ENCODE assay signal across 1 cellular context in the genomic region with DNA sequence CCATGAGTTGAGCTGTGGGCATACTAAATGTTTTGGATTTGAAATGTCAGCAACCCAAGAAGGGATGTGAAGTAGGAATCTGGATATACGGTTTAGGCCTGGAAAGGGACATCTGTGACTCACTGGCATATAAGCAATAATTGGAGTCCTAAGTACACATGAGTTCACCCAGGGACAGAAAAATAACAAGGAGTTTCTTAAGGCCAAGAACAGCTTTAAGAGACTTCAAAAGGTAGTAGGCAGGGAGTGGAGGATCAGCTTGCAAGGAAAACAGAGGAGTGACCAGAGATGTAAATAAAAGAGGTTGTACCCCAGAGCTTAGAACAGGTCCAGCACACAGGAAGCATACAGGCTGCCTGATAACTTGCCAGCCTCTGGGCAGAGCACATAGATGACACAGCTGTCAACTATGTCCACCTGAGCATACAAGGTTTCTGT.
TF ChIP-seq lines count a peak whose summit lies in the region.

No MANE protein-coding gene starts in this region.

TF ChIP-seq in HEK293, 187 proteins besides CTCF, POLR2A, EP300 and RAD21 (continued from another document):
- TF ChIP-seq, protein P1, sequence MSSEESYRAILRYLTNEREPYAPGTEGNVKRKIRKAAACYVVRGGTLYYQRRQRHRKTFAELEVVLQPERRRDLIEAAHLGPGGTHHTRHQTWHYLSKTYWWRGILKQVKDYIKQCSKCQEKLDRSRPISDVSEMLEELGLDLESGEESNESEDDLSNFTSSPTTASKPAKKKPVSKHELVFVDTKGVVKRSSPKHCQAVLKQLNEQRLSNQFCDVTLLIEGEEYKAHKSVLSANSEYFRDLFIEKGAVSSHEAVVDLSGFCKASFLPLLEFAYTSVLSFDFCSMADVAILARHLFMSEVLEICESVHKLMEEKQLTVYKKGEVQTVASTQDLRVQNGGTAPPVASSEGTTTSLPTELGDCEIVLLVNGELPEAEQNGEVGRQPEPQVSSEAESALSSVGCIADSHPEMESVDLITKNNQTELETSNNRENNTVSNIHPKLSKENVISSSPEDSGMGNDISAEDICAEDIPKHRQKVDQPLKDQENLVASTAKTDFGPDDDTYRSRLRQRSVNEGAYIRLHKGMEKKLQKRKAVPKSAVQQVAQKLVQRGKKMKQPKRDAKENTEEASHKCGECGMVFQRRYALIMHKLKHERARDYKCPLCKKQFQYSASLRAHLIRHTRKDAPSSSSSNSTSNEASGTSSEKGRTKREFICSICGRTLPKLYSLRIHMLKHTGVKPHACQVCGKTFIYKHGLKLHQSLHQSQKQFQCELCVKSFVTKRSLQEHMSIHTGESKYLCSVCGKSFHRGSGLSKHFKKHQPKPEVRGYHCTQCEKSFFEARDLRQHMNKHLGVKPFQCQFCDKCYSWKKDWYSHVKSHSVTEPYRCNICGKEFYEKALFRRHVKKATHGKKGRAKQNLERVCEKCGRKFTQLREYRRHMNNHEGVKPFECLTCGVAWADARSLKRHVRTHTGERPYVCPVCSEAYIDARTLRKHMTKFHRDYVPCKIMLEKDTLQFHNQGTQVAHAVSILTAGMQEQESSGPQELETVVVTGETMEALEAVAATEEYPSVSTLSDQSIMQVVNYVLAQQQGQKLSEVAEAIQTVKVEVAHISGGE (tag by site-specific recombination; conservative IDR thresholded peaks at IDR 0.05; ENCODE audit: low read depth): no peak
- TF ChIP-seq MZF1 (tag by site-specific recombination; IDR thresholded peaks at IDR 0.05; ENCODE audit: borderline replicate concordance) (no peak), ZNF558 (tag by site-specific recombination; IDR thresholded peaks at IDR 0.05) (no peak), ZNF391 (tag by site-specific recombination; IDR thresholded peaks at IDR 0.05; ENCODE audit: borderline replicate concordance, low read depth) (no peak), SP2 (tag by site-specific recombination; IDR thresholded peaks at IDR 0.05) (no peak), ZNF146 (tag by site-specific recombination; IDR thresholded peaks at IDR 0.05) (no peak), SP3 (tag by site-specific recombination; IDR thresholded peaks at IDR 0.05) (0 out of 2 replicates have a peak, but pooled peaks have one; percentile 15), ZNF785 (tag by site-specific recombination; IDR thresholded peaks at IDR 0.05) (no peak), ZNF157 (tag by site-specific recombination; IDR thresholded peaks at IDR 0.05) (no peak), ZNF624 (tag by site-specific recombination; IDR thresholded peaks at IDR 0.05) (no peak), OVOL3 (tag by site-specific recombination; IDR thresholded peaks at IDR 0.05) (no peak), ZNF776 (tag by site-specific recombination; IDR thresholded peaks at IDR 0.05; ENCODE audit: borderline replicate concordance) (no peak), ZNF19 (tag by site-specific recombination; IDR thresholded peaks at IDR 0.05; ENCODE audit: low read depth) (no peak), OSR2 (tag by site-specific recombination; IDR thresholded peaks at IDR 0.05) (peak; percentile 58; the same call in 1 of the 2 replicates), IKZF3 (tag by site-specific recombination; IDR thresholded peaks at IDR 0.05) (0 out of 2 replicates have a peak, but pooled peaks have one; percentile 25), ZNF530 (tag by site-specific recombination; IDR thresholded peaks at IDR 0.05; ENCODE audit: low read depth) (no peak), ZBTB8A (tag by site-specific recombination; IDR thresholded peaks at IDR 0.05) (no peak), FEZF1 (tag by site-specific recombination; IDR thresholded peaks at IDR 0.05) (peak; percentile 78)
- TF ChIP-seq, protein P2, sequence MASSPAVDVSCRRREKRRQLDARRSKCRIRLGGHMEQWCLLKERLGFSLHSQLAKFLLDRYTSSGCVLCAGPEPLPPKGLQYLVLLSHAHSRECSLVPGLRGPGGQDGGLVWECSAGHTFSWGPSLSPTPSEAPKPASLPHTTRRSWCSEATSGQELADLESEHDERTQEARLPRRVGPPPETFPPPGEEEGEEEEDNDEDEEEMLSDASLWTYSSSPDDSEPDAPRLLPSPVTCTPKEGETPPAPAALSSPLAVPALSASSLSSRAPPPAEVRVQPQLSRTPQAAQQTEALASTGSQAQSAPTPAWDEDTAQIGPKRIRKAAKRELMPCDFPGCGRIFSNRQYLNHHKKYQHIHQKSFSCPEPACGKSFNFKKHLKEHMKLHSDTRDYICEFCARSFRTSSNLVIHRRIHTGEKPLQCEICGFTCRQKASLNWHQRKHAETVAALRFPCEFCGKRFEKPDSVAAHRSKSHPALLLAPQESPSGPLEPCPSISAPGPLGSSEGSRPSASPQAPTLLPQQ (tag by site-specific recombination; IDR thresholded peaks at IDR 0.05): peak; percentile 36; the same call in 1 of the 2 replicates
- TF ChIP-seq, protein P3, sequence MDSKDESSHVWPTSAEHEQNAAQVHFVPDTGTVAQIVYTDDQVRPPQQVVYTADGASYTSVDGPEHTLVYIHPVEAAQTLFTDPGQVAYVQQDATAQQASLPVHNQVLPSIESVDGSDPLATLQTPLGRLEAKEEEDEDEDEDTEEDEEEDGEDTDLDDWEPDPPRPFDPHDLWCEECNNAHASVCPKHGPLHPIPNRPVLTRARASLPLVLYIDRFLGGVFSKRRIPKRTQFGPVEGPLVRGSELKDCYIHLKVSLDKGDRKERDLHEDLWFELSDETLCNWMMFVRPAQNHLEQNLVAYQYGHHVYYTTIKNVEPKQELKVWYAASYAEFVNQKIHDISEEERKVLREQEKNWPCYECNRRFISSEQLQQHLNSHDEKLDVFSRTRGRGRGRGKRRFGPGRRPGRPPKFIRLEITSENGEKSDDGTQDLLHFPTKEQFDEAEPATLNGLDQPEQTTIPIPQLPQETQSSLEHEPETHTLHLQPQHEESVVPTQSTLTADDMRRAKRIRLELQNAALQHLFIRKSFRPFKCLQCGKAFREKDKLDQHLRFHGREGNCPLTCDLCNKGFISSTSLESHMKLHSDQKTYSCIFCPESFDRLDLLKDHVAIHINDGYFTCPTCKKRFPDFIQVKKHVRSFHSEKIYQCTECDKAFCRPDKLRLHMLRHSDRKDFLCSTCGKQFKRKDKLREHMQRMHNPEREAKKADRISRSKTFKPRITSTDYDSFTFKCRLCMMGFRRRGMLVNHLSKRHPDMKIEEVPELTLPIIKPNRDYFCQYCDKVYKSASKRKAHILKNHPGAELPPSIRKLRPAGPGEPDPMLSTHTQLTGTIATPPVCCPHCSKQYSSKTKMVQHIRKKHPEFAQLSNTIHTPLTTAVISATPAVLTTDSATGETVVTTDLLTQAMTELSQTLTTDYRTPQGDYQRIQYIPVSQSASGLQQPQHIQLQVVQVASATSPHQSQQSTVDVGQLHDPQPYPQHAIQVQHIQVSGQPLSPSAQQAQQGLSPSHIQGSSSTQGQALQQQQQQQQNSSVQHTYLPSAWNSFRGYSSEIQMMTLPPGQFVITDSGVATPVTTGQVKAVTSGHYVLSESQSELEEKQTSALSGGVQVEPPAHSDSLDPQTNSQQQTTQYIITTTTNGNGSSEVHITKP (tag by site-specific recombination; IDR thresholded peaks at IDR 0.05): 0 out of 2 replicates have a peak, but pooled peaks have one; percentile 8
- TF ChIP-seq, protein P4, sequence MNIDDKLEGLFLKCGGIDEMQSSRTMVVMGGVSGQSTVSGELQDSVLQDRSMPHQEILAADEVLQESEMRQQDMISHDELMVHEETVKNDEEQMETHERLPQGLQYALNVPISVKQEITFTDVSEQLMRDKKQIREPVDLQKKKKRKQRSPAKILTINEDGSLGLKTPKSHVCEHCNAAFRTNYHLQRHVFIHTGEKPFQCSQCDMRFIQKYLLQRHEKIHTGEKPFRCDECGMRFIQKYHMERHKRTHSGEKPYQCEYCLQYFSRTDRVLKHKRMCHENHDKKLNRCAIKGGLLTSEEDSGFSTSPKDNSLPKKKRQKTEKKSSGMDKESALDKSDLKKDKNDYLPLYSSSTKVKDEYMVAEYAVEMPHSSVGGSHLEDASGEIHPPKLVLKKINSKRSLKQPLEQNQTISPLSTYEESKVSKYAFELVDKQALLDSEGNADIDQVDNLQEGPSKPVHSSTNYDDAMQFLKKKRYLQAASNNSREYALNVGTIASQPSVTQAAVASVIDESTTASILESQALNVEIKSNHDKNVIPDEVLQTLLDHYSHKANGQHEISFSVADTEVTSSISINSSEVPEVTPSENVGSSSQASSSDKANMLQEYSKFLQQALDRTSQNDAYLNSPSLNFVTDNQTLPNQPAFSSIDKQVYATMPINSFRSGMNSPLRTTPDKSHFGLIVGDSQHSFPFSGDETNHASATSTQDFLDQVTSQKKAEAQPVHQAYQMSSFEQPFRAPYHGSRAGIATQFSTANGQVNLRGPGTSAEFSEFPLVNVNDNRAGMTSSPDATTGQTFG (tag by site-specific recombination; IDR thresholded peaks at IDR 0.05; ENCODE audit: borderline replicate concordance): no peak
